In genomic region chr11:46120361-46120710, GRCh38 we compare ENCODE assay signal across 8 cellular contexts. TPM values are rescaled to one million over a fixed set of nuclear protein-coding genes. Genes with fewer than 3 reads are reported as not detected.
DNase-seq lines count a peak whose midpoint lies in the region; ATAC-seq and TF ChIP-seq lines count a peak whose summit lies in the region.

No MANE protein-coding gene starts in this region.

- H3K9ac ChIP-seq in mucosa of stomach (ENCODE audit: low read length), result peak overlapping the region; percentile 80

- 0 to 2% methylated on average over 4 to 25 of the region's 25 CpGs for WGBS in aorta, 2 donors

- no peak for ATAC-seq in aorta (ENCODE audit: low FRiP score)

- H3K4me1 ChIP-seq in SJSA1 (replicated peaks) (peaks cover 9% of the 10 kb centered on the region), mucosa of stomach (ENCODE audit: control insufficient read depth, insufficient read depth, low read length) (no peaks in the 10 kb centered on the region), aorta (ENCODE audit: control insufficient read depth in 1 of 2, insufficient read depth in 2 of 2, low read length in 2 of 2) (peaks cover 0 to 5% of the 10 kb centered on the region in 2 donors)

- H3K4me3 ChIP-seq in H7 (ENCODE audit: insufficient read depth, low read depth, low read length) (peak overlapping the region; percentile 55), SJSA1 (peak overlapping the region; percentile 95), dorsolateral prefrontal cortex (peak overlapping the region; percentile 53 to 85 (median 74)), mucosa of stomach (ENCODE audit: low read length) (peak overlapping the region; percentile 49), aorta (ENCODE audit: low read length in 2 of 2) (peak overlapping the region; percentile 96 to 100)

- intact Hi-C loops in dorsolateral prefrontal cortex (cut with DNase I), result loop anchor here (2.0 to 10.0 kb wide), 3 partner anchors 113 to 224 kb away; partner anchors contain the start of gene DGKZ (in 1 of the 2)
- intact Hi-C loops in aorta (cut with DNase I), result loop anchor here in 1 of 2 donors (5.0 to 10.0 kb wide), 2 partner anchors 156 to 592 kb away; no protein-coding TSS in a partner anchor

- H3K36me3 ChIP-seq in H7 (replicated peaks; ENCODE audit: control insufficient read depth, insufficient read depth, low read length) (no peaks in the 10 kb centered on the region), SJSA1 (0 out of 2 replicates have a peak, but pooled peaks cover 3% of the 10 kb centered on the region), mucosa of stomach (ENCODE audit: control insufficient read depth, insufficient read depth, low read length) (no peaks in the 10 kb centered on the region), aorta (ENCODE audit: control insufficient read depth in 1 of 2, insufficient read depth in 2 of 2, low read length in 1 of 2) (no peaks in the 10 kb centered on the region)

- DNase-seq in H7, result peak; percentile 63
- no peak for DNase-seq in SJSA1 (ENCODE audit: low read depth in 1 of 2, low spot score in 2 of 2)
- peak in 1 of 10 donors; percentile 6 for DNase-seq in dorsolateral prefrontal cortex
- DNase-seq in aorta, result peak in 1 of 2 donors; percentile 59
- no peak for DNase-seq in GDM1 (lab: John Stamatoyannopoulos, UW)
- no peak for DNase-seq in NOMO-1 (lab: John Stamatoyannopoulos, UW; ENCODE audit: unreplicated experiment in 2 of 2)
- DNase-seq in NCI-H226, result no peak

- H3K9me3 ChIP-seq in SJSA1 (replicated peaks) (no peaks in the 10 kb centered on the region), mucosa of stomach (ENCODE audit: control insufficient read depth, low read length) (no peaks in the 10 kb centered on the region), aorta (ENCODE audit: control insufficient read depth, low read length) (no peaks in the 10 kb centered on the region)

- H3K27ac ChIP-seq in SJSA1 (no peak overlapping the region), dorsolateral prefrontal cortex (peak overlapping the region; percentile 76 to 99 (median 96)), aorta (ENCODE audit: low read depth in 1 of 2, low read length in 2 of 2) (peak overlapping the region; percentile 78 to 85)

- H3K27me3 ChIP-seq in H7 (ENCODE audit: control insufficient read depth, insufficient read depth, low read length) (no peaks in the 10 kb centered on the region), SJSA1 (replicated peaks) (no peaks in the 10 kb centered on the region), dorsolateral prefrontal cortex (no peaks in the 10 kb centered on the region), mucosa of stomach (ENCODE audit: control insufficient read depth, insufficient read depth, low read length) (no peaks in the 10 kb centered on the region), aorta (ENCODE audit: control insufficient read depth in 1 of 2, insufficient read depth in 2 of 2, low read length in 1 of 2) (no peaks in the 10 kb centered on the region)

- TF ChIP-seq CTCF in dorsolateral prefrontal cortex (IDR thresholded peaks at IDR 0.05 in 54 of 56, conservative IDR thresholded peaks at IDR 0.05 in 2 of 56; ENCODE audit: low read depth in 1 of 56, partially characterized antibody in 56 of 56), result no peak

RNA-seq across cellular contexts. Expression of gene PHF21A, which starts 0.9 kb away (rescaled TPM):
- 10.1 and 17.6 TPM in 2 replicates for total RNA-seq in H7 (2014; rRNA removed; shearing (Covaris generic))
- total RNA-seq in SJSA1 (2014; rRNA removed; shearing (Covaris generic)), result 6.4 and 10.8 TPM in 2 replicates
- 100 to 1,000 TPM in 106 of 120 experiments, 10 to 100 TPM in 14; 77.4 to 236 (median 117) TPM for total RNA-seq in dorsolateral prefrontal cortex
- 10 to 100 TPM; 67.4 to 84.0 TPM for total RNA-seq in aorta
- polyA plus RNA-seq in aorta, result 10 to 100 TPM; 12.0 to 30.4 TPM
